Comparison of ENCODE assay signal across 1 cellular context in genomic region chr17:76496464-76496863, GRCh38.
TF ChIP-seq lines count a peak whose summit lies in the region.

No MANE protein-coding gene starts in this region.

TF ChIP-seq in GM12878, 131 proteins besides CTCF, POLR2A, EP300 and RAD21:
- TF ChIP-seq STAT1 (conservative IDR thresholded peaks at IDR 0.05) (no peak), GATAD2B (conservative IDR thresholded peaks at IDR 0.05; ENCODE audit: low read depth) (no peak), CBFB (IDR thresholded peaks at IDR 0.05; ENCODE audit: low read depth) (no peak), NR2F1 (conservative IDR thresholded peaks at IDR 0.05) (peak; percentile 70), MLLT1 (IDR thresholded peaks at IDR 0.05) (peak; percentile 28; the same call in 1 of the 2 replicates), BHLHE40 (IDR thresholded peaks at IDR 0.05; ENCODE audit: borderline replicate concordance in 1 of 2, low read depth in 2 of 2, low read length in 1 of 2) (peak in 1 of 2 experiments; percentile 54; a peak in 1 of 4 replicates), ATF7 (IDR thresholded peaks at IDR 0.05; ENCODE audit: low read depth) (peak; percentile 60)
- TF ChIP-seq, protein P1, sequence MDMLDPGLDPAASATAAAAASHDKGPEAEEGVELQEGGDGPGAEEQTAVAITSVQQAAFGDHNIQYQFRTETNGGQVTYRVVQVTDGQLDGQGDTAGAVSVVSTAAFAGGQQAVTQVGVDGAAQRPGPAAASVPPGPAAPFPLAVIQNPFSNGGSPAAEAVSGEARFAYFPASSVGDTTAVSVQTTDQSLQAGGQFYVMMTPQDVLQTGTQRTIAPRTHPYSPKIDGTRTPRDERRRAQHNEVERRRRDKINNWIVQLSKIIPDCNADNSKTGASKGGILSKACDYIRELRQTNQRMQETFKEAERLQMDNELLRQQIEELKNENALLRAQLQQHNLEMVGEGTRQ (IDR thresholded peaks at IDR 0.05; ENCODE audit: borderline replicate concordance, low read depth, low read length), result no peak
- TF ChIP-seq, protein P2, sequence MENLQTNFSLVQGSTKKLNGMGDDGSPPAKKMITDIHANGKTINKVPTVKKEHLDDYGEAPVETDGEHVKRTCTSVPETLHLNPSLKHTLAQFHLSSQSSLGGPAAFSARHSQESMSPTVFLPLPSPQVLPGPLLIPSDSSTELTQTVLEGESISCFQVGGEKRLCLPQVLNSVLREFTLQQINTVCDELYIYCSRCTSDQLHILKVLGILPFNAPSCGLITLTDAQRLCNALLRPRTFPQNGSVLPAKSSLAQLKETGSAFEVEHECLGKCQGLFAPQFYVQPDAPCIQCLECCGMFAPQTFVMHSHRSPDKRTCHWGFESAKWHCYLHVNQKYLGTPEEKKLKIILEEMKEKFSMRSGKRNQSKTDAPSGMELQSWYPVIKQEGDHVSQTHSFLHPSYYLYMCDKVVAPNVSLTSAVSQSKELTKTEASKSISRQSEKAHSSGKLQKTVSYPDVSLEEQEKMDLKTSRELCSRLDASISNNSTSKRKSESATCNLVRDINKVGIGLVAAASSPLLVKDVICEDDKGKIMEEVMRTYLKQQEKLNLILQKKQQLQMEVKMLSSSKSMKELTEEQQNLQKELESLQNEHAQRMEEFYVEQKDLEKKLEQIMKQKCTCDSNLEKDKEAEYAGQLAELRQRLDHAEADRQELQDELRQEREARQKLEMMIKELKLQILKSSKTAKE (IDR thresholded peaks at IDR 0.05; ENCODE audit: low read depth, poor library complexity, severe bottlenecking), result peak; percentile 39
TF ChIP-seq in GM12878: peak in this region for 5.
